17 cellular contexts compared by ENCODE assay signal in the genomic region with DNA sequence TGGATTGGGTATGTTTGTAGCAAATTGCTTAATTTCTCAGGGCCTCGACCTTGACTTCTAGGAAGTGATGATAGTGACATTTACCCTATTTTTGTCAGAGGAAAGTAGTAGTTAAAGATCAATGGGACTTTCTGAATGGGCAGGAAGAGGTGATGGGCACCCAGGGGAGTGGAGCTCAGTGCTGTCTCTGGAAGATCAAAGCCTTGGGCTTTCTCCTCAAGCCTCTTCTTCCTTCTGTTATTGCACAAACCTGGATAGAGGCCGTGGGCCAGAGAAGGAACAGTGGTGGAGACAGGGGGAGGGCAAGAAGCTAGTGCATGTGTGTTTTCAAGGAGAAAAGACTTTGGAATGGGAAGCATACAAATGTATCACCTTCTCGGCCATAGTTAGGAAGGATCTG. TPM values are rescaled to one million over a fixed set of nuclear protein-coding genes. Genes with fewer than 3 reads are reported as not detected.
DNase-seq lines count a peak whose midpoint lies in the region; ATAC-seq and TF ChIP-seq lines count a peak whose summit lies in the region.
"Had no signal": no experiment of that assay in that cellular context is flagged by ENCODE, and none has a peak within 500 bp of the region (broad histone marks: within the 10 kb centered on the region; RNA-seq: fewer than 3 reads in every experiment).

No MANE protein-coding gene starts in this region.

- no peaks in the 10 kb centered on the region for H3K27me3 ChIP-seq in HUES48 (ENCODE audit: control insufficient read depth, insufficient read depth, low read length)
- no peaks in the 10 kb centered on the region for H3K27me3 ChIP-seq in endodermal cell (ENCODE audit: control insufficient read depth, insufficient read depth, low read length, poor library complexity, severe bottlenecking)

- H3K4me1 ChIP-seq in HUES48 (ENCODE audit: control insufficient read depth, insufficient read depth, low read length) (no peaks in the 10 kb centered on the region), endodermal cell (ENCODE audit: control insufficient read depth, insufficient read depth, low read length) (peaks cover 5% of the 10 kb centered on the region)

- H3K27ac Mint-ChIP-seq in T-helper 1 cell treated with Interleukin-12 subunit alpha and Interleukin-12 subunit beta and Interleukin-4 antibody, amounts not matched to agents 30 μg/mL and 1 μg/mL, for 36 hours = peak overlapping the region; percentile 14
- H3K27ac Mint-ChIP-seq in endodermal cell (no peak overlapping the region), mesothelial cell of epicardium (peak overlapping the region; percentile 13)
- H3K27ac Mint-ChIP-seq: CD4-positive, alpha-beta T cell; HFFc6 had no signal

- peaks cover 3% of the 10 kb centered on the region for H3K27me3 Mint-ChIP-seq in T-helper 1 cell treated with Interleukin-12 subunit alpha and Interleukin-12 subunit beta and Interleukin-4 antibody, amounts not matched to agents 30 μg/mL and 1 μg/mL, for 36 hours (ENCODE audit: low read depth)
- no peaks in the 10 kb centered on the region for H3K27me3 Mint-ChIP-seq in endodermal cell (ENCODE audit: insufficient read depth)
- H3K27me3 Mint-ChIP-seq in mesothelial cell of epicardium (ENCODE audit: low read depth) = no peaks in the 10 kb centered on the region
- H3K27me3 Mint-ChIP-seq: CD4-positive, alpha-beta T cell had no signal

- peaks cover 21% of the 10 kb centered on the region for H3K4me1 Mint-ChIP-seq in T-helper 1 cell treated with Interleukin-12 subunit alpha and Interleukin-12 subunit beta and Interleukin-4 antibody, amounts not matched to agents 30 μg/mL and 1 μg/mL, for 36 hours (ENCODE audit: low read depth)
- H3K4me1 Mint-ChIP-seq in endodermal cell = peaks cover 27% of the 10 kb centered on the region
- H3K4me1 Mint-ChIP-seq in mesothelial cell of epicardium = peaks cover 25% of the 10 kb centered on the region

- H3K36me3 Mint-ChIP-seq in T-helper 1 cell treated with Interleukin-12 subunit alpha and Interleukin-12 subunit beta and Interleukin-4 antibody, amounts not matched to agents 30 μg/mL and 1 μg/mL, for 36 hours (ENCODE audit: low read depth) = peaks cover 3% of the 10 kb centered on the region
- H3K36me3 Mint-ChIP-seq in endodermal cell (ENCODE audit: low read depth) (no peaks in the 10 kb centered on the region), mesothelial cell of epicardium (no peaks in the 10 kb centered on the region)

- H3K36me3 ChIP-seq in HUES48 (ENCODE audit: control insufficient read depth, insufficient read depth, low read length) (no peaks in the 10 kb centered on the region), endodermal cell (ENCODE audit: control insufficient read depth, insufficient read depth, low read length) (no peaks in the 10 kb centered on the region)

- H3K9ac ChIP-seq in HUES48 (ENCODE audit: low read depth, low read length) = no peak overlapping the region
- no peak overlapping the region for H3K9ac ChIP-seq in endodermal cell (ENCODE audit: extremely low read depth, low read length, poor library complexity, severe bottlenecking)

- H3K9me3 ChIP-seq in HUES48 (ENCODE audit: control insufficient read depth, insufficient read depth, low read length) = no peaks in the 10 kb centered on the region
- H3K9me3 ChIP-seq in endodermal cell (ENCODE audit: control insufficient read depth, low read length) = no peaks in the 10 kb centered on the region

- ATAC-seq in HG03159 (IDR thresholded peaks at IDR 0.05; ENCODE audit: unreplicated experiment) = no peak

- 46 to 48% methylated on average over 2 to 3 of the region's 3 CpGs for WGBS in endodermal cell (ENCODE audit: insufficient coverage in 1 of 2, insufficient read length in 1 of 2), 2 experiments

- no peak overlapping the region for H3K4me3 ChIP-seq in HUES48 (ENCODE audit: low read depth, low read length)
- H3K4me3 ChIP-seq in endodermal cell (ENCODE audit: low read length) = no peak overlapping the region

- no peaks in the 10 kb centered on the region for H3K9me3 Mint-ChIP-seq in T-helper 1 cell treated with Interleukin-12 subunit alpha and Interleukin-12 subunit beta and Interleukin-4 antibody, amounts not matched to agents 30 μg/mL and 1 μg/mL, for 36 hours
- H3K9me3 Mint-ChIP-seq in endodermal cell (no peaks in the 10 kb centered on the region), mesothelial cell of epicardium (no peaks in the 10 kb centered on the region)
- H3K9me3 Mint-ChIP-seq: CD4-positive, alpha-beta T cell; HFFc6 had no signal

- H3K27ac ChIP-seq in HUES48 (ENCODE audit: low read depth, low read length) = peak overlapping the region; percentile 59
- H3K27ac ChIP-seq in endodermal cell (ENCODE audit: low read depth, low read length) = no peak overlapping the region
- H3K27ac ChIP-seq: 22Rv1 had no signal

- H3K4me3 Mint-ChIP-seq in T-helper 1 cell treated with Interleukin-12 subunit alpha and Interleukin-12 subunit beta and Interleukin-4 antibody, amounts not matched to agents 30 μg/mL and 1 μg/mL, for 36 hours = no peak overlapping the region
- H3K4me3 Mint-ChIP-seq in endodermal cell (no peak overlapping the region), mesothelial cell of epicardium (no peak overlapping the region)
- H3K4me3 Mint-ChIP-seq: CD4-positive, alpha-beta T cell; HFFc6 had no signal

- TF ChIP-seq CTCF in endodermal cell (conservative IDR thresholded peaks at IDR 0.05) (no peak), mesothelial cell of epicardium (IDR thresholded peaks at IDR 0.05; ENCODE audit: unreplicated experiment) (no peak)

- no peak for DNase-seq in T-helper 1 cell
- peak; percentile 61 for DNase-seq in endodermal cell
- no peak for DNase-seq in mesothelial cell of epicardium (ENCODE audit: low spot score in 2 of 2, unreplicated experiment in 2 of 2)
- DNase-seq in NCI-H524 treated with DMSO at 0.1 percent for 48 hours (lab: John Stamatoyannopoulos, UW) = no peak
- no peak for DNase-seq in DMS79 (lab: John Stamatoyannopoulos, UW)
- DNase-seq: Calu3; CD4-positive, alpha-beta T cell; DMS 273 treated with DMSO at 0.1 percent for 48 hours; EL; HCEC 1CT; HFFc6 had no signal

RNA-seq across cellular contexts. Expression of a gene that starts 44.9 kb away (rescaled TPM):
- total RNA-seq in endodermal cell (100 to 1,000 TPM; 182 to 283 TPM), mesothelial cell of epicardium (not detected in 3 replicates)
- 35.9 TPM for polyA plus RNA-seq in endodermal cell (2013, experiment 1 of 2)
- 48.4 TPM for polyA plus RNA-seq in endodermal cell (2013, experiment 2 of 2)
- total RNA-seq: A673, HFFc6 had no signal
- polyA plus RNA-seq: BJ had no signal

Comparison
In these comparisons a context has a peak if more than half of its experiments do, and no peak if none do; other contexts are left out.
1. RNA of a gene that starts 44.9 kb away (total RNA-seq): 182 to 283 TPM in endodermal cell; not detected in mesothelial cell of epicardium; every median in the first group is over 100 times any median in the second.